8 cellular contexts compared by ENCODE assay signal in genomic region chr18:55096261-55097026, GRCh38.
DNase-seq lines count a peak whose midpoint lies in the region; ATAC-seq, FAIRE-seq and TF ChIP-seq lines count a peak whose summit lies in the region.

No MANE protein-coding gene starts in this region.

- POLR2A ChIA-PET in HepG2 (lab: Yijun Ruan, JAX), result no interaction called here

- TF ChIP-seq CTCF in Calu3 (IDR thresholded peaks at IDR 0.05; ENCODE audit: unreplicated experiment) (peak; percentile 23), mammary epithelial cell (conservative IDR thresholded peaks at IDR 0.05 in 1 of 2, IDR thresholded peaks at IDR 0.05 in 1 of 2; ENCODE audit: extremely low read depth in 1 of 2, insufficient read depth in 1 of 2, low read depth in 1 of 2, low read length in 2 of 2) (peak; percentile 35 to 70), HepG2 (CRISPR knock-in tag; IDR thresholded peaks at IDR 0.05) (peak; percentile 48; the same call in 1 of the 2 replicates), omental fat pad (IDR thresholded peaks at IDR 0.05) (no peak)

- BruUV-seq in Calu3 (replicated peaks; lab: Mats Ljungman, UMichigan), result no TSS peak
- no TSS peak for BruUV-seq in mammary epithelial cell (replicated peaks; lab: Mats Ljungman, UMichigan)
- BruUV-seq in HepG2 (replicated peaks; lab: Mats Ljungman, UMichigan), result no TSS peak

- 80% methylated on average over 11 of the region's 11 CpGs for WGBS in mammary epithelial cell (ENCODE audit: low coverage, missing lambda C conversion rate)
- 12% methylated on average over 11 of the region's 11 CpGs for WGBS in HepG2 (ENCODE audit: low lambda C conversion rate)

- in situ Hi-C loops in mammary epithelial cell (cut with MboI; ENCODE audit: low sequenced_read_pairs in 2 of 2) (no loop called here), HepG2 (cut with HindIII; ENCODE audit: extremely low pct_ligation_motif_present, low pct_unique_long_range_greater_than_20kb) (no loop called here)

- no peak overlapping the region for H3K4me3 Mint-ChIP-seq in Calu3 (ENCODE audit: low read depth, unreplicated experiment)

- intact Hi-C loops in Calu3 (cut with micrococcal nuclease; ENCODE audit: unreplicated experiment) (no loop called here), mammary epithelial cell (cut with micrococcal nuclease) (loop anchor here (1.0 to 5.0 kb wide), 4 partner anchors 138 to 1481 kb away; no protein-coding TSS in a partner anchor), HepG2 (cut with micrococcal nuclease; ENCODE audit: unreplicated experiment) (no loop called here)

- H3K4me1 Mint-ChIP-seq in Calu3 (ENCODE audit: low read depth, unreplicated experiment), result peaks cover 47% of the 10 kb centered on the region

- no peak overlapping the region for H3K27ac Mint-ChIP-seq in Calu3 (ENCODE audit: unreplicated experiment)

- H3K9me3 ChIP-seq in mammary epithelial cell (replicated peaks; ENCODE audit: insufficient read depth, low read length) (no peaks in the 10 kb centered on the region), HepG2 (ENCODE audit: low read length) (no peaks in the 10 kb centered on the region)

- CTCF ChIA-PET in Calu3 (lab: Charles Lee) (interaction anchor here (0.9 kb wide), 1 partner anchor 132 kb away, joined by 3 read pairs; no protein-coding TSS in a partner anchor), mammary epithelial cell (lab: Charles Lee; ENCODE audit: low non-redundant PET) (no interaction called here), HepG2 (lab: Yijun Ruan, JAX; ENCODE audit: low intra/inter-chr PET ratio, low total read pairs) (no interaction called here)

- no peaks in the 10 kb centered on the region for H3K27me3 Mint-ChIP-seq in Calu3 (ENCODE audit: unreplicated experiment)

- H3K36me3 Mint-ChIP-seq in Calu3 (ENCODE audit: insufficient read depth, unreplicated experiment), result peaks cover 15% of the 10 kb centered on the region

- H3K4me1 ChIP-seq in mammary epithelial cell (ENCODE audit: insufficient read depth, low read length) (peaks cover 13% of the 10 kb centered on the region), HepG2 (ENCODE audit: insufficient read depth, low read length) (peaks cover 8% of the 10 kb centered on the region)

- ATAC-seq in GM21367 (IDR thresholded peaks at IDR 0.05; ENCODE audit: unreplicated experiment) (peak; percentile 62), HepG2 (peak; percentile 91), omental fat pad (ENCODE audit: low FRiP score) (no peak), GM21360 (IDR thresholded peaks at IDR 0.05; ENCODE audit: unreplicated experiment) (no peak)

- no peak for FAIRE-seq in HepG2 (lab: Jason Lieb, UNC)

- H3K79me2 ChIP-seq in mammary epithelial cell (ENCODE audit: insufficient read depth, low read length) (no peaks in the 10 kb centered on the region), HepG2 (ENCODE audit: insufficient read depth, low read length) (no peaks in the 10 kb centered on the region)

- H2AFZ ChIP-seq in mammary epithelial cell (ENCODE audit: low read depth, low read length) (no peak overlapping the region), HepG2 (ENCODE audit: low read length) (peak overlapping the region; percentile 12)

- DNase-seq in Calu3, result peak; percentile 55
- peak; percentile 48 to 54 for DNase-seq in NCI-H1930 (lab: John Stamatoyannopoulos, UW)
- DNase-seq in mammary epithelial cell, result peak; percentile 62
- DNase-seq in HepG2 (ENCODE audit: low spot score), result peak; percentile 7
- DNase-seq in T-helper 2 cell, result no peak
- no peak for DNase-seq in omental fat pad (ENCODE audit: low spot score)

- no peak for TF ChIP-seq RAD21 in HepG2 (CRISPR knock-in tag; IDR thresholded peaks at IDR 0.05)

- H3K4me3 ChIP-seq in mammary epithelial cell (replicated peaks in 1 of 3; ENCODE audit: insufficient read depth in 1 of 3, low read depth in 2 of 3, low read length in 3 of 3), result no peak overlapping the region
- no peak overlapping the region for H3K4me3 ChIP-seq in HepG2 (replicated peaks in 1 of 3; ENCODE audit: insufficient read depth in 1 of 3, low read depth in 2 of 3, low read length in 3 of 3)

- no peaks in the 10 kb centered on the region for H3K36me3 ChIP-seq in mammary epithelial cell (ENCODE audit: insufficient read depth, low read length)
- H3K36me3 ChIP-seq in HepG2 (replicated peaks in 1 of 2; ENCODE audit: control insufficient read depth in 1 of 2, insufficient read depth in 2 of 2, low read length in 2 of 2), result no peaks in the 10 kb centered on the region

- no peak overlapping the region for H3K9ac ChIP-seq in mammary epithelial cell (ENCODE audit: insufficient read depth, low read length)
- no peak overlapping the region for H3K9ac ChIP-seq in HepG2 (ENCODE audit: insufficient read depth, low read depth, low read length)

- H3K27ac ChIP-seq in mammary epithelial cell (ENCODE audit: insufficient read depth, low read depth, low read length) (no peak overlapping the region), HepG2 (ENCODE audit: extremely low read length, insufficient read depth, low read length) (no peak overlapping the region)

- H3K4me2 ChIP-seq in mammary epithelial cell (ENCODE audit: insufficient read depth, low read depth, low read length) (no peak overlapping the region), HepG2 (ENCODE audit: low read depth, low read length) (0 out of 2 replicates have a peak overlapping the region, but pooled peaks have one; percentile 15)

- no peak for TF ChIP-seq POLR2A in HepG2 (IDR thresholded peaks at IDR 0.05; ENCODE audit: insufficient read depth in 1 of 2, low read depth in 2 of 2, low read length in 2 of 2)

- dilution Hi-C loops in mammary epithelial cell (cut with HindIII; ENCODE audit: low sequenced_read_pairs), result no loop called here

- H3K27me3 ChIP-seq in mammary epithelial cell (ENCODE audit: insufficient read depth, low read length) (no peaks in the 10 kb centered on the region), HepG2 (ENCODE audit: control insufficient read depth in 1 of 2, insufficient read depth in 2 of 2, low read length in 2 of 2) (no peaks in the 10 kb centered on the region)

- TF ChIP-seq EP300 in HepG2 (IDR thresholded peaks at IDR 0.05; ENCODE audit: low read depth in 2 of 2, low read length in 2 of 2) (no peak), HepG2 (CRISPR knock-in tag; IDR thresholded peaks at IDR 0.05; ENCODE audit: borderline replicate concordance) (no peak)

- no peaks in the 10 kb centered on the region for H4K20me1 ChIP-seq in mammary epithelial cell (ENCODE audit: insufficient read depth, low read length)
- no peaks in the 10 kb centered on the region for H4K20me1 ChIP-seq in HepG2 (ENCODE audit: insufficient read depth, low read length)

- no peaks in the 10 kb centered on the region for H3K9me3 Mint-ChIP-seq in Calu3 (ENCODE audit: low read depth, unreplicated experiment)

TF ChIP-seq in HepG2, 621 proteins besides CTCF, POLR2A, EP300 and RAD21:
- no peak for TF ChIP-seq HNF4G (IDR thresholded peaks at IDR 0.05; ENCODE audit: borderline replicate concordance, low read depth, low read length)
- TF ChIP-seq HNF4G (CRISPR knock-in tag; IDR thresholded peaks at IDR 0.05; ENCODE audit: borderline replicate concordance, low read depth), result no peak
- 0 out of 2 replicates have a peak, but pooled peaks have one; percentile 14 for TF ChIP-seq STAG1 (CRISPR knock-in tag; IDR thresholded peaks at IDR 0.05)

Comparison
In these comparisons a context has a peak if more than half of its experiments do, and no peak if none do; other contexts are left out.
1. DNase-seq: peak in Calu3 (single experiment), NCI-H1930 (2 of 2), mammary epithelial cell (single experiment) and HepG2 (single experiment); none in T-helper 2 cell (0 of 5) and omental fat pad (single experiment).
2. CTCF ChIP-seq: peak in Calu3 (single experiment), mammary epithelial cell (2 of 2) and HepG2 (single experiment); none in omental fat pad (0 of 3).
3. ATAC-seq: peak in GM21367 (single experiment) and HepG2 (single experiment); none in omental fat pad (single experiment) and GM21360 (single experiment).